9 cellular contexts compared by ENCODE assay signal in genomic region chr17:73228748-73229236, GRCh38. TPM values are rescaled to one million over a fixed set of nuclear protein-coding genes. Genes with fewer than 3 reads are reported as not detected.
A peak's percentile ranks its signal among the peaks of the same experiment; 100 is the strongest.
DNase-seq lines count a peak whose midpoint lies in the region; FAIRE-seq and TF ChIP-seq lines count a peak whose summit lies in the region.
"Had no signal": no experiment of that assay in that cellular context is flagged by ENCODE, and none has a peak within 500 bp of the region (broad histone marks: within the 10 kb centered on the region; RNA-seq: fewer than 3 reads in every experiment).

No MANE protein-coding gene starts in this region.

- peak overlapping the region; percentile 20 for H3K27ac Mint-ChIP-seq in activated CD4-positive, alpha-beta T cell treated with anti-CD3 and anti-CD28 coated beads, Interleukin-2, amount 10 ng/mL, durations not matched to agents 24 days and 14 days
- peak overlapping the region; percentile 79 for H3K27ac Mint-ChIP-seq in osteocyte (ENCODE audit: unreplicated experiment)

- TF ChIP-seq CTCF in osteocyte (IDR thresholded peaks at IDR 0.05), result no peak

- H3K4me1 Mint-ChIP-seq in activated CD4-positive, alpha-beta T cell treated with anti-CD3 and anti-CD28 coated beads, Interleukin-2, amount 10 ng/mL, durations not matched to agents 24 days and 14 days, result peaks cover 59% of the 10 kb centered on the region
- H3K4me1 Mint-ChIP-seq in osteocyte (ENCODE audit: unreplicated experiment), result peaks cover 66% of the 10 kb centered on the region

- peak overlapping the region; percentile 29 for H3K4me3 Mint-ChIP-seq in activated CD4-positive, alpha-beta T cell treated with anti-CD3 and anti-CD28 coated beads, Interleukin-2, amount 10 ng/mL, durations not matched to agents 24 days and 14 days
- H3K4me3 Mint-ChIP-seq in osteocyte (ENCODE audit: unreplicated experiment), result peak overlapping the region; percentile 0

- FAIRE-seq in GM19239 (lab: Jason Lieb, UNC), result peak; percentile 45

- peaks cover 23% of the 10 kb centered on the region for H3K36me3 Mint-ChIP-seq in activated CD4-positive, alpha-beta T cell treated with anti-CD3 and anti-CD28 coated beads, Interleukin-2, amount 10 ng/mL, durations not matched to agents 24 days and 14 days (ENCODE audit: low read depth)
- no peaks in the 10 kb centered on the region for H3K36me3 Mint-ChIP-seq in osteocyte (ENCODE audit: unreplicated experiment)

- H3K27me3 Mint-ChIP-seq in activated CD4-positive, alpha-beta T cell treated with anti-CD3 and anti-CD28 coated beads, Interleukin-2, amount 10 ng/mL, durations not matched to agents 24 days and 14 days, result no peaks in the 10 kb centered on the region
- no peaks in the 10 kb centered on the region for H3K27me3 Mint-ChIP-seq in osteocyte (ENCODE audit: unreplicated experiment)

- H3K27me3 ChIP-seq in MG63, result no peaks in the 10 kb centered on the region

- H3K4me3 ChIP-seq in MG63, result no peak overlapping the region
- H3K4me3 ChIP-seq: skin epidermis had no signal

- DNase-seq in COLO668 (lab: John Stamatoyannopoulos, UW; ENCODE audit: unreplicated experiment) (peak; percentile 40), GM19239 (ENCODE audit: insufficient read length, low spot score) (no peak), MG63 (peak; percentile 90), fibroblast of the conjunctiva (ENCODE audit: low read depth) (peak; percentile 66), osteocyte (ENCODE audit: extremely low spot score, unreplicated experiment) (no peak), DMS153 treated with DMSO at 0.1 percent for 48 hours (lab: John Stamatoyannopoulos, UW; ENCODE audit: unreplicated experiment) (no peak)
- peak; percentile 63 for DNase-seq in activated CD4-positive, alpha-beta T cell treated with anti-CD3 and anti-CD28 coated beads, Interleukin-2, amount 10 ng/mL, durations not matched to agents 24 days and 14 days
- DNase-seq in effector CD4-positive, alpha-beta T cell, result no peak

- no peaks in the 10 kb centered on the region; the same call in 1 of the 2 replicates for H3K9me3 ChIP-seq in MG63

- H3K9me3 Mint-ChIP-seq in activated CD4-positive, alpha-beta T cell treated with anti-CD3 and anti-CD28 coated beads, Interleukin-2, amount 10 ng/mL, durations not matched to agents 24 days and 14 days, result no peaks in the 10 kb centered on the region
- H3K9me3 Mint-ChIP-seq in osteocyte (ENCODE audit: unreplicated experiment), result no peaks in the 10 kb centered on the region

- intact Hi-C loops in activated CD4-positive, alpha-beta T cell treated with anti-CD3 and anti-CD28 coated beads, Interleukin-2, amount 10 ng/mL, durations not matched to agents 24 days and 14 days (cut with micrococcal nuclease), result no loop called here

- peaks cover 17% of the 10 kb centered on the region; the same call in 1 of the 2 replicates for H3K36me3 ChIP-seq in MG63

RNA-seq across cellular contexts. Expression of gene CPSF4L, which starts 32.9 kb away (rescaled TPM):
- total RNA-seq in MG63 (2014; rRNA removed; shearing (Covaris generic); ENCODE audit: low replicate concordance), result not detected in 2 replicates
- total RNA-seq in activated CD4-positive, alpha-beta T cell treated with anti-CD3 and anti-CD28 coated beads, Interleukin-2, amount 10 ng/mL, durations not matched to agents 24 days and 14 days, result not detected in 2 replicates
- not detected in 2 replicates for total RNA-seq in osteocyte

RNA-seq across cellular contexts. Expression of gene COG1, which starts 35.9 kb away (rescaled TPM):
- 9.9 and 25.5 TPM in 2 replicates for total RNA-seq in MG63 (2014; rRNA removed; shearing (Covaris generic); ENCODE audit: low replicate concordance)
- total RNA-seq in activated CD4-positive, alpha-beta T cell treated with anti-CD3 and anti-CD28 coated beads, Interleukin-2, amount 10 ng/mL, durations not matched to agents 24 days and 14 days, result 30.0 and 32.7 TPM in 2 replicates
- total RNA-seq in osteocyte, result 45.6 and 45.7 TPM in 2 replicates

Comparison
In these comparisons a context has a peak if more than half of its experiments do, and no peak if none do; other contexts are left out.
1. DNase-seq: peak in COLO668 (single experiment), MG63 (single experiment), activated CD4-positive, alpha-beta T cell treated with anti-CD3 and anti-CD28 coated beads, Interleukin-2, amount 10 ng/mL, durations not matched to agents 24 days and 14 days (single experiment) and fibroblast of the conjunctiva (single experiment); none in GM19239 (single experiment), osteocyte (single experiment), DMS153 treated with DMSO at 0.1 percent for 48 hours (single experiment) and effector CD4-positive, alpha-beta T cell (single experiment).